Comparison of ENCODE assay signal across 8 cellular contexts in the genomic region with DNA sequence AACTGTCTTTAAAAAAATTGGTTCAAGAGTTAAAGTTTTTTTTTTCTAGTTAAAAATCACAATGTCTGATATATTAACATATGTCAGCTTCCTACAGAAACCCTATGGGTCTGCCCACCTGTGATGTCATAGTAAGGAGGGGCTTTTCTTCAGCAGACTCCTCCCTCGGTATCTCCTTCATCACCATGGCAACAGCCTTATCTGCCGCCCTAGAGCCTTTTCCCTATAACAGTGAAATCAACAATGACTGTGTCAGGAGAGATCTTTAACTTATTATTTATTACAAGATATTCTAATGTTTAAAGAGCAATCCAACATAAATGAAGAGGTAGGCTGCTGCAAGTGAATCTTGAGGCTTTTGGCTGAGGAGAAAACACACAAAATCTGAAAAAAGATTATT.
DNase-seq lines count a peak whose midpoint lies in the region; ATAC-seq and TF ChIP-seq lines count a peak whose summit lies in the region.

No MANE protein-coding gene starts in this region.

- H3K9me2 ChIP-seq in SK-N-SH, result no peaks in the 10 kb centered on the region

- no peak for TF ChIP-seq CTCF in SK-N-SH (IDR thresholded peaks at IDR 0.05)

- no peak for TF ChIP-seq EP300 in SK-N-SH (IDR thresholded peaks at IDR 0.05; ENCODE audit: borderline replicate concordance in 1 of 2, low read depth in 1 of 2, low read length in 1 of 2)

- POLR2A ChIA-PET in SK-N-SH (lab: Yijun Ruan, JAX), result no interaction called here

- 13% methylated on average over 2 of the region's 2 CpGs for WGBS in SK-N-SH (ENCODE audit: low lambda C conversion rate)

- peak; percentile 98 for ATAC-seq in GM21515 (IDR thresholded peaks at IDR 0.05; ENCODE audit: unreplicated experiment)
- no peak for ATAC-seq in sciatic nerve
- ATAC-seq in HG03571 (IDR thresholded peaks at IDR 0.05; ENCODE audit: unreplicated experiment), result no peak

- H3K27ac ChIP-seq in SK-N-SH (ENCODE audit: low read depth in 2 of 2, low read length in 1 of 2), result no peak overlapping the region

- H3K9me3 ChIP-seq in SK-N-SH, result no peaks in the 10 kb centered on the region

- no peak overlapping the region for H3K9ac ChIP-seq in SK-N-SH

- no peaks in the 10 kb centered on the region; the same call in 1 of the 2 replicates for H3K27me3 ChIP-seq in SK-N-SH (ENCODE audit: insufficient read depth)

- H2AFZ ChIP-seq in SK-N-SH (ENCODE audit: low read depth), result no peak overlapping the region

- no peaks in the 10 kb centered on the region for H3K36me3 ChIP-seq in SK-N-SH (replicated peaks in 1 of 2; ENCODE audit: control insufficient read depth in 1 of 2, insufficient read depth in 2 of 2, low read length in 1 of 2)

- H3K4me2 ChIP-seq in SK-N-SH, result no peak overlapping the region

- DNase-seq in ELF-1 (ENCODE audit: low read depth, low spot score) (peak; percentile 82), HS-27A (ENCODE audit: low read depth) (peak; percentile 1), SK-N-SH (peak; percentile 66), iPS DF 19.7 (ENCODE audit: low read depth, low spot score) (peak; percentile 52), sciatic nerve (ENCODE audit: low spot score) (no peak), dedifferentiated amniotic fluid mesenchymal stem cell (ENCODE audit: extremely low spot score) (no peak)

- H3K4me1 ChIP-seq in SK-N-SH (ENCODE audit: control insufficient read depth in 1 of 2, insufficient read depth in 2 of 2, low read depth in 1 of 2, low read length in 1 of 2), result peaks cover 0 to 9% of the 10 kb centered on the region in 2 experiments; a peak in 2 of 4 replicates

- H3K79me2 ChIP-seq in SK-N-SH (ENCODE audit: insufficient read depth), result no peaks in the 10 kb centered on the region; the same call in 1 of the 2 replicates

- CTCF ChIA-PET in SK-N-SH (lab: Yijun Ruan, JAX), result no interaction called here

- TF ChIP-seq RAD21 in SK-N-SH (IDR thresholded peaks at IDR 0.05; ENCODE audit: low read length), result no peak

- no peaks in the 10 kb centered on the region for H4K20me1 ChIP-seq in SK-N-SH (ENCODE audit: insufficient read depth)

- intact Hi-C loops in sciatic nerve (cut with DNase I), result no loop called here

- peaks cover 4% of the 10 kb centered on the region for H3F3A ChIP-seq in SK-N-SH (replicated peaks; ENCODE audit: insufficient read depth)

- no peak overlapping the region for H3K4me3 ChIP-seq in SK-N-SH (ENCODE audit: low read depth in 2 of 2, low read length in 1 of 2)

TF ChIP-seq in SK-N-SH, 30 proteins besides CTCF, POLR2A, EP300 and RAD21:
- no peak for TF ChIP-seq MXI1 (IDR thresholded peaks at IDR 0.05; ENCODE audit: low read depth, low read length)
- TF ChIP-seq GATA2 (CRISPR knock-in tag; IDR thresholded peaks at IDR 0.05), result 0 out of 2 replicates have a peak, but pooled peaks have one; percentile 15
- TF ChIP-seq RFX5 (IDR thresholded peaks at IDR 0.05; ENCODE audit: low read length), result peak; percentile 57; the same call in 1 of the 2 replicates
- TF ChIP-seq TEAD4 (IDR thresholded peaks at IDR 0.05; ENCODE audit: borderline replicate concordance, insufficient read depth), result no peak
- TF ChIP-seq SMC3 (IDR thresholded peaks at IDR 0.05; ENCODE audit: low read depth, low read length), result no peak
- TF ChIP-seq, protein P1, sequence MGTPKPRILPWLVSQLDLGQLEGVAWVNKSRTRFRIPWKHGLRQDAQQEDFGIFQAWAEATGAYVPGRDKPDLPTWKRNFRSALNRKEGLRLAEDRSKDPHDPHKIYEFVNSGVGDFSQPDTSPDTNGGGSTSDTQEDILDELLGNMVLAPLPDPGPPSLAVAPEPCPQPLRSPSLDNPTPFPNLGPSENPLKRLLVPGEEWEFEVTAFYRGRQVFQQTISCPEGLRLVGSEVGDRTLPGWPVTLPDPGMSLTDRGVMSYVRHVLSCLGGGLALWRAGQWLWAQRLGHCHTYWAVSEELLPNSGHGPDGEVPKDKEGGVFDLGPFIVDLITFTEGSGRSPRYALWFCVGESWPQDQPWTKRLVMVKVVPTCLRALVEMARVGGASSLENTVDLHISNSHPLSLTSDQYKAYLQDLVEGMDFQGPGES (IDR thresholded peaks at IDR 0.05; ENCODE audit: low read depth, low read length), result no peak
- TF ChIP-seq JUND (IDR thresholded peaks at IDR 0.05), result no peak
- no peak for TF ChIP-seq FOSL2 (IDR thresholded peaks at IDR 0.05; ENCODE audit: borderline replicate concordance, low read depth)
- TF ChIP-seq TAF1 (IDR thresholded peaks at IDR 0.05; ENCODE audit: borderline replicate concordance, low read depth, low read length), result no peak
- no peak for TF ChIP-seq NFIC (IDR thresholded peaks at IDR 0.05; ENCODE audit: borderline replicate concordance)
TF ChIP-seq in SK-N-SH: peak in this region for 2.

Comparison
In these comparisons a context has a peak if more than half of its experiments do, and no peak if none do; other contexts are left out.
1. DNase-seq: peak in ELF-1 (single experiment), HS-27A (single experiment), SK-N-SH (single experiment) and iPS DF 19.7 (single experiment); none in sciatic nerve (single experiment) and dedifferentiated amniotic fluid mesenchymal stem cell (single experiment).